14 cellular contexts compared by ENCODE assay signal in the genomic region with DNA sequence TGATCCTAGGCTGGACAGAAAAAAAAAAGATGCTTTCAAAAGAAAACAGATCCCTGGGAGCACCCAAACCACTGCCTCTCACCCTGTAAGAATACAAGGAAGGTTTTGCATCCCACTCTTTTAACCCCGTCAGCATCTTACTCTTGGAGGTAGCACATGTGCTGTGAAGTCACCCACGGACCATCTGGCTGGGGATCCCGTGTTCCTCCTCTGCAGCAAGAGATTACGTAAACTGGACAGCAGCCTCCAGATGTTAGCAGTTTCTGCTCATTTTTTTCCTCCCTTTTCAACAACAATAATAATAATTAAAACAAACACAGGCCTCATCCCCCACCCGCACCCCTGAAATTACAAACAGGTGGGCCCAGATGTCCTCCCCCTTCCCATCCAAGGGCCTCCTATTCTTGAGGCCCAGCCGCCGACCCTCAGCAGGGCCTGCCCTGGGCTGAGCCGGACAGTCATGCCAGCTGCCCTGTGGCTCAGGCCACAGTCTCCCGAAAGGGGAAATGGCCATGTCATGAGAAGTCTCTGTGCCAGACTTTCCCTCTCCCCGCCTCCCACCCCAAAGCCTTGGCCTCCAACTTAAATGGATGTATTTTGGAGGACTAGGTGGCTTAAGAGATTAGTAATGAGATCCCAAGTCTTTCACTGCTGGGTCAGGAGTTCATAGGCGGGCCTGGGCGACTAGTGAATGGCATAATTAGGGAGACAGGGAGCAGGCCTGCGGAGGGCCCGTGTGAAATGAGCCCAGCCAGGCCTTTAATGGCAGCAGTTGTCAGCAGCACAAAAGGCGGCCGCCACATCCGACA.
DNase-seq lines count a peak whose midpoint lies in the region; ATAC-seq and TF ChIP-seq lines count a peak whose summit lies in the region.
"Had no signal": no experiment of that assay in that cellular context is flagged by ENCODE, and none has a peak within 500 bp of the region (broad histone marks: within the 10 kb centered on the region; RNA-seq: fewer than 3 reads in every experiment).

No MANE protein-coding gene starts in this region.

- no peaks in the 10 kb centered on the region for H3K9me2 ChIP-seq in GM23248 (ENCODE audit: insufficient read depth)

- H3K27ac ChIP-seq in GM23248: peak overlapping the region; percentile 21
- H3K27ac ChIP-seq: pancreas had no signal

- H3K4me2 ChIP-seq in GM23248 (ENCODE audit: unreplicated experiment): no peak overlapping the region

- H3K36me3 ChIP-seq in GM23248 (ENCODE audit: low read depth): peaks cover 16% of the 10 kb centered on the region
- H3K36me3 ChIP-seq: pancreas, Peyer's patch, tibial nerve had no signal

- no peaks in the 10 kb centered on the region for H4K20me1 ChIP-seq in GM23248 (ENCODE audit: insufficient read depth)

- peaks cover 11% of the 10 kb centered on the region; the same call in 1 of the 2 replicates for H3K4me1 ChIP-seq in GM23248 (ENCODE audit: insufficient read depth)
- H3K4me1 ChIP-seq: pancreas, Peyer's patch had no signal

- peaks cover 44% of the 10 kb centered on the region; the same call in 1 of the 2 replicates for H3F3A ChIP-seq in GM23248 (ENCODE audit: insufficient read depth)

- no peaks in the 10 kb centered on the region for H3K9me3 ChIP-seq in GM23248 (ENCODE audit: low read depth)
- H3K9me3 ChIP-seq: pancreas, Peyer's patch, tibial nerve had no signal

- ATAC-seq in sciatic nerve: peak; percentile 89
- ATAC-seq in stimulated activated naive CD8-positive, alpha-beta T cell treated with anti-CD3 and anti-CD28 coated beads, Interleukin-15, Interleukin-2, amounts not matched to agents 100 U/mL and 50 U/mL, for 24 hours: no peak
- no peak for ATAC-seq in HG02642 (IDR thresholded peaks at IDR 0.05; ENCODE audit: poor library complexity, unreplicated experiment)

- DNase-seq in GM23248 (peak; percentile 82), choroid plexus epithelial cell (ENCODE audit: low read depth) (peak; percentile 91), iPS-NIHi7 (ENCODE audit: extremely low spot score) (peak; percentile 40), sciatic nerve (ENCODE audit: low spot score) (peak; percentile 65), SW480 (ENCODE audit: low spot score) (no peak), NCI-H446 treated with DMSO at 0.1 percent for 48 hours (lab: John Stamatoyannopoulos, UW) (no peak)
- DNase-seq in stimulated activated naive CD8-positive, alpha-beta T cell treated with anti-CD3 and anti-CD28 coated beads, Interleukin-15, Interleukin-2, amounts not matched to agents 100 U/mL and 50 U/mL, for 24 hours: no peak
- DNase-seq: CD4-positive, alpha-beta memory T cell; NCI-H187 treated with DMSO at 0.1 percent for 48 hours; pancreas; Peyer's patch had no signal

- no peaks in the 10 kb centered on the region for H3K79me2 ChIP-seq in GM23248 (ENCODE audit: insufficient read depth)

- 38 to 42% methylated on average over 17 of the region's 17 CpGs for WGBS in GM23248 (ENCODE audit: low coverage in 1 of 2, low lambda C conversion rate in 2 of 2, missing lambda C conversion rate in 2 of 2), 2 experiments

- intact Hi-C loops in sciatic nerve (cut with DNase I): no loop called here

- no peak overlapping the region for H3K9ac ChIP-seq in GM23248

- H3K4me3 ChIP-seq in GM23248: no peak overlapping the region
- H3K4me3 ChIP-seq in choroid plexus epithelial cell (ENCODE audit: low read depth, low read length): no peak overlapping the region
- H3K4me3 ChIP-seq: coronary artery, pancreas, Peyer's patch, tibial nerve had no signal

- no peaks in the 10 kb centered on the region for H3K27me3 ChIP-seq in GM23248 (replicated peaks; ENCODE audit: insufficient read depth)
- H3K27me3 ChIP-seq: pancreas, Peyer's patch, tibial nerve had no signal

- no peak for TF ChIP-seq CTCF in choroid plexus epithelial cell (conservative IDR thresholded peaks at IDR 0.05; ENCODE audit: low read depth, low read length)

- in situ Hi-C loops in GM23248 (cut with MboI): no loop called here

- H2AFZ ChIP-seq in GM23248: no peak overlapping the region

Comparison
In these comparisons a context has a peak if more than half of its experiments do, and no peak if none do; other contexts are left out.
1. DNase-seq: peak in GM23248 (single experiment), choroid plexus epithelial cell (single experiment), iPS-NIHi7 (single experiment) and sciatic nerve (single experiment); none in SW480 (single experiment), stimulated activated naive CD8-positive, alpha-beta T cell treated with anti-CD3 and anti-CD28 coated beads, Interleukin-15, Interleukin-2, amounts not matched to agents 100 U/mL and 50 U/mL, for 24 hours (single experiment) and NCI-H446 treated with DMSO at 0.1 percent for 48 hours (single experiment).